ENCODE assay signal across 21 cellular contexts in the genomic region with DNA sequence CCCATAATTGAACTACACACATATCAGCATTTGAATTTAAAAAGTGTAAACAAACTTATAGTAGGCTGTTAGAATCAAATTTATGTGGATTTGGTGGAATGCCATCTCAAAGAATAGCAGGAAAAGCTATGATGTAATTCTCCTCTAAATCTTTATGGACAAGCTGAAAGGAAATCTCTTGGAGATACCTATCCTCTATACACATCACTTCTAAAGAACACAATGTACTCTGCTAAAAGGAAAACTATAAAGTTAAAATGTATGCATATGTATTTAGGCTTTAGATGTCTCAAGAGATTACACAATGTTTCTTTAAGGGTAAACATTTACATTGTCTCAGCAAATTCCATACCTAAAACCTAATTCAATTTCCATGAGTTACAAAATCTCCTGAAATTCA.
"Had no signal": no experiment of that assay in that cellular context is flagged by ENCODE, and none has a peak within 500 bp of the region (broad histone marks: within the 10 kb centered on the region; RNA-seq: fewer than 3 reads in every experiment).

No MANE protein-coding gene starts in this region.

- DNase-seq: activated CD4-positive, alpha-beta T cell treated with anti-CD3 and anti-CD28 coated beads, Interleukin-2, amount 50 U/mL, for 1 hour; activated CD4-positive, CD25-positive, alpha-beta regulatory T cell treated with anti-CD3 and anti-CD28 coated beads, Interleukin-2, amount 50 U/mL, for 72 hours; activated CD8-positive, alpha-beta memory T cell treated with anti-CD3 and anti-CD28 coated beads, Interleukin-2, amount 50 U/mL, for 4 hours; activated effector memory CD4-positive, alpha-beta T cell treated with Interleukin-2 at 50 U/mL for 16 hours; activated naive CD4-positive, alpha-beta T cell treated with anti-CD3 and anti-CD28 coated beads, Interleukin-2, amount 10 ng/mL, durations not matched to agents 7 days and 5 days; activated naive CD8-positive, alpha-beta T cell treated with anti-CD3 and anti-CD28 coated beads, Interleukin-2, amount 50 U/mL, for 24 hours; activated T-cell treated with anti-CD3 and anti-CD28 coated beads, Interleukin-2, amount 50 U/mL, for 48 hours; aorta; brain microvascular endothelial cell; effector CD8-positive, alpha-beta T cell; gastrocnemius medialis; immature natural killer cell; left ventricle myocardium superior; naive thymus-derived CD8-positive, alpha-beta T cell; stimulated activated CD4-positive, alpha-beta T cell treated with anti-CD3 and anti-CD28 coated beads, Interleukin-15, amount 100 ng/mL, for 24 hours; stimulated activated CD4-positive, alpha-beta T cell treated with anti-CD3 and anti-CD28 coated beads, Interleukin-2, amount 100 ng/mL, for 48 hours; stomach had no signal

- H3K36me3 ChIP-seq: brain microvascular endothelial cell, gastrocnemius medialis, heart right ventricle, prostate gland, right atrium auricular region, stomach had no signal

- ATAC-seq: activated naive CD8-positive, alpha-beta T cell treated with anti-CD3 and anti-CD28 coated beads, Interleukin-2, amount 50 U/mL, for 24 hours; gastrocnemius medialis; naive thymus-derived CD8-positive, alpha-beta T cell had no signal

- H3K27me3 ChIP-seq: brain microvascular endothelial cell, gastrocnemius medialis, heart right ventricle, right atrium auricular region, stomach had no signal

- H3K4me3 ChIP-seq: gastrocnemius medialis, heart right ventricle, prostate gland, right atrium auricular region, skin epidermis, stomach had no signal

- H3K9me3 ChIP-seq: gastrocnemius medialis, prostate gland had no signal

- H3K4me1 ChIP-seq: gastrocnemius medialis, prostate gland, stomach had no signal
